In genomic region chr7:5773661-5774086, GRCh38 we compare ENCODE assay signal across 8 cellular contexts. TPM values are rescaled to one million over a fixed set of nuclear protein-coding genes. Genes with fewer than 3 reads are reported as not detected.
DNase-seq lines count a peak whose midpoint lies in the region; ATAC-seq and TF ChIP-seq lines count a peak whose summit lies in the region.

No MANE protein-coding gene starts in this region.

- H3K27ac Mint-ChIP-seq in Calu3 (ENCODE audit: unreplicated experiment) (no peak overlapping the region), H9 (no peak overlapping the region)

- TF ChIP-seq CTCF in Calu3 (IDR thresholded peaks at IDR 0.05; ENCODE audit: unreplicated experiment) (no peak), ascending aorta (IDR thresholded peaks at IDR 0.05) (no peak), psoas muscle (IDR thresholded peaks at IDR 0.05) (no peak), H9 (conservative IDR thresholded peaks at IDR 0.05) (no peak)

- H3K4me3 ChIP-seq in ascending aorta (no peak overlapping the region), psoas muscle (no peak overlapping the region)

- no peak overlapping the region for H3K14ac ChIP-seq in H9 (ENCODE audit: insufficient read depth, low read length)

- H2BK5ac ChIP-seq in H9 (ENCODE audit: insufficient read length, low read length), result no peak overlapping the region

- H3K27ac ChIP-seq in ascending aorta (peak overlapping the region; percentile 38 to 61), psoas muscle (no peak overlapping the region), H9 (ENCODE audit: insufficient read length, low read depth, low read length) (no peak overlapping the region)

- peaks cover 31% of the 10 kb centered on the region for H3K4me1 Mint-ChIP-seq in Calu3 (ENCODE audit: low read depth, unreplicated experiment)
- peaks cover 0 to 4% of the 10 kb centered on the region in 2 experiments; a peak in 2 of 4 replicates for H3K4me1 Mint-ChIP-seq in H9

- H3K79me2 ChIP-seq in H9 (ENCODE audit: insufficient read depth, low read length), result peaks cover 6% of the 10 kb centered on the region; the same call in 1 of the 2 replicates

- H3K9me3 Mint-ChIP-seq in Calu3 (ENCODE audit: low read depth, unreplicated experiment), result no peaks in the 10 kb centered on the region
- H3K9me3 Mint-ChIP-seq in H9, result no peaks in the 10 kb centered on the region

- H2BK120ac ChIP-seq in H9 (ENCODE audit: low read depth, low read length, poor library complexity, severe bottlenecking), result no peak overlapping the region

- no peak overlapping the region for H3K18ac ChIP-seq in H9 (ENCODE audit: insufficient read length, low read depth, low read length)

- H3K9me3 ChIP-seq in ascending aorta, result no peaks in the 10 kb centered on the region
- no peaks in the 10 kb centered on the region for H3K9me3 ChIP-seq in psoas muscle
- H3K9me3 ChIP-seq in H9 (ENCODE audit: control insufficient read depth, low read depth, low read length), result no peaks in the 10 kb centered on the region

- H3K4me3 Mint-ChIP-seq in Calu3 (ENCODE audit: low read depth, unreplicated experiment), result no peak overlapping the region
- H3K4me3 Mint-ChIP-seq in H9, result no peak overlapping the region

- H2AK5ac ChIP-seq in H9 (ENCODE audit: insufficient read length, low read length), result no peak overlapping the region

- H3K36me3 ChIP-seq in ascending aorta (peaks cover 0 to 6% of the 10 kb centered on the region in 2 donors), psoas muscle (ENCODE audit: insufficient read depth in 1 of 2, low read depth in 1 of 2) (peaks cover 0 to 5% of the 10 kb centered on the region in 2 donors)

- H3K79me1 ChIP-seq in H9 (ENCODE audit: insufficient read depth, low read depth, low read length, poor library complexity, severe bottlenecking), result peaks cover 10% of the 10 kb centered on the region

- H3K23me2 ChIP-seq in H9 (ENCODE audit: insufficient read length, low read depth, low read length, poor library complexity, severe bottlenecking), result no peaks in the 10 kb centered on the region

- CTCF ChIA-PET in Calu3 (lab: Charles Lee), result interaction anchor here (0.5 to 1.2 kb wide), 3 partner anchors 34 to 83 kb away, joined by 3 to 4 read pairs (median 3); no protein-coding TSS in a partner anchor

- intact Hi-C loops in Calu3 (cut with micrococcal nuclease; ENCODE audit: unreplicated experiment), result no loop called here
- intact Hi-C loops in ascending aorta (cut with DNase I), result no loop called here
- intact Hi-C loops in psoas muscle (cut with DNase I), result no loop called here

- H3K4me2 ChIP-seq in H9 (ENCODE audit: insufficient read depth, insufficient read length, low read length), result no peak overlapping the region

- BruUV-seq in Calu3 (replicated peaks; lab: Mats Ljungman, UMichigan), result no TSS peak

- no peak overlapping the region for H2BK15ac ChIP-seq in H9 (ENCODE audit: low read depth, low read length)

- H3K36me3 Mint-ChIP-seq in Calu3 (ENCODE audit: insufficient read depth, unreplicated experiment) (peaks cover 32% of the 10 kb centered on the region), H9 (ENCODE audit: insufficient read depth in 1 of 3, low read depth in 3 of 3) (peaks cover 7 to 23% (median 20%) of the 10 kb centered on the region in 3 experiments; a peak in 6 of 7 replicates)

- H3K27me3 ChIP-seq in ascending aorta (no peaks in the 10 kb centered on the region), psoas muscle (ENCODE audit: insufficient read depth in 3 of 3, low read length in 2 of 3) (no peaks in the 10 kb centered on the region), H9 (ENCODE audit: insufficient read depth, low read length) (no peaks in the 10 kb centered on the region)

- DNase-seq in Calu3 (peak; percentile 73), NCI-H460 (ENCODE audit: extremely low read depth, low read depth) (peak; percentile 39), ascending aorta (ENCODE audit: low spot score in 2 of 2) (peak in 1 of 2 donors; percentile 88), psoas muscle (no peak), NCI-H1436 treated with DMSO at 0.1 percent for 48 hours (lab: John Stamatoyannopoulos, UW) (no peak), H9 (no peak), NCI-H187 treated with DMSO at 0.1 percent for 48 hours (lab: John Stamatoyannopoulos, UW) (no peak)

- 68 to 70% (median 69%) methylated on average over 6 of the region's 6 CpGs for WGBS in psoas muscle, 3 donors
- WGBS in H9 (ENCODE audit: extremely low coverage, insufficient read length, low lambda C conversion rate), result no CpG with 5 or more reads among the region's 6 CpGs

- no peaks in the 10 kb centered on the region for H3K27me3 Mint-ChIP-seq in Calu3 (ENCODE audit: unreplicated experiment)
- H3K27me3 Mint-ChIP-seq in H9 (ENCODE audit: low read depth), result no peaks in the 10 kb centered on the region; the same call in 1 of the 2 replicates

- H3K4me1 ChIP-seq in ascending aorta, result peaks cover 0 to 7% of the 10 kb centered on the region in 2 donors
- peaks cover 36% of the 10 kb centered on the region for H3K4me1 ChIP-seq in psoas muscle
- no peaks in the 10 kb centered on the region for H3K4me1 ChIP-seq in H9 (ENCODE audit: insufficient read depth, low read length)

- H4K20me1 ChIP-seq in H9 (ENCODE audit: control insufficient read depth, insufficient read depth, insufficient read length), result no peaks in the 10 kb centered on the region

- H4K91ac ChIP-seq in H9 (ENCODE audit: insufficient read length, low read depth, low read length), result no peak overlapping the region

- no peak overlapping the region for H4K5ac ChIP-seq in H9 (ENCODE audit: insufficient read length, low read depth, low read length)

- H2BK12ac ChIP-seq in H9 (ENCODE audit: insufficient read length, low read depth, low read length), result no peak overlapping the region

- H2AFZ ChIP-seq in H9 (ENCODE audit: low read length), result no peak overlapping the region

- H2BK20ac ChIP-seq in H9 (ENCODE audit: low read depth, low read length, poor library complexity, severe bottlenecking), result no peak overlapping the region

- ATAC-seq in psoas muscle (peak in 3 of 4 donors; percentile 16 to 29 (median 20)), GM18870 (IDR thresholded peaks at IDR 0.05; ENCODE audit: unreplicated experiment) (no peak)

- H4K8ac ChIP-seq in H9 (replicated peaks; ENCODE audit: insufficient read length, low read depth, low read length), result no peak overlapping the region

- no peak overlapping the region for H3K23ac ChIP-seq in H9 (ENCODE audit: insufficient read length, low read depth, low read length)

- no peak overlapping the region for H3K56ac ChIP-seq in H9 (ENCODE audit: insufficient read length, low read depth, low read length)

- H3K4ac ChIP-seq in H9 (ENCODE audit: low read depth, low read length), result no peak overlapping the region

- H3K9ac ChIP-seq in H9 (ENCODE audit: extremely low read depth, insufficient read length, low read length), result no peak overlapping the region

- no peak overlapping the region for H3T11ph ChIP-seq in H9 (ENCODE audit: low read length)

RNA-seq across cellular contexts. Expression of gene RNF216, which starts 7.8 kb away (rescaled TPM):
- 45.7 and 48.7 TPM in 2 replicates for total RNA-seq in Calu3 (2022)
- 26.0 and 30.6 TPM in 2 replicates for total RNA-seq in NCI-H460 (2014; rRNA removed; shearing (Covaris generic))
- 22.9 and 26.5 TPM in 2 replicates for polyA plus RNA-seq in NCI-H460 (2014; cell fraction: nucleus; rRNA removed)
- 20.6 TPM for total RNA-seq in ascending aorta
- total RNA-seq in psoas muscle, result 10 to 100 TPM; 23.5 to 24.9 (median 24.2) TPM
- polyA plus RNA-seq in psoas muscle, result 10 to 100 TPM; 11.4 to 26.3 (median 12.0) TPM
- total RNA-seq in H9 (2021), result 29.9 and 30.2 TPM in 2 replicates

Comparison
In these comparisons a context has a peak if more than half of its experiments do, and no peak if none do; other contexts are left out.
1. DNase-seq: peak in Calu3 (single experiment) and NCI-H460 (single experiment); none in psoas muscle (0 of 2), NCI-H1436 treated with DMSO at 0.1 percent for 48 hours (single experiment), H9 (single experiment) and NCI-H187 treated with DMSO at 0.1 percent for 48 hours (single experiment).
2. H3K27ac ChIP-seq: peak in ascending aorta (2 of 2); none in psoas muscle (single experiment) and H9 (single experiment).